ENCODE assay signal across 8 cellular contexts in genomic region chr18:77133920-77134496, GRCh38. TPM values are rescaled to one million over a fixed set of nuclear protein-coding genes. Genes with fewer than 3 reads are reported as not detected.
DNase-seq lines count a peak whose midpoint lies in the region; ATAC-seq and TF ChIP-seq lines count a peak whose summit lies in the region.

No MANE protein-coding gene starts in this region.

- H3K27me3 ChIP-seq in mammary epithelial cell (ENCODE audit: insufficient read depth, low read length) (no peaks in the 10 kb centered on the region), H7 (ENCODE audit: control insufficient read depth, insufficient read depth, low read length) (peaks cover 38% of the 10 kb centered on the region)

- no peak overlapping the region for H3K27ac ChIP-seq in mammary epithelial cell (ENCODE audit: insufficient read depth, low read depth, low read length)

- intact Hi-C loops in MCF 10A (cut with micrococcal nuclease): loop anchor here (5.0 kb wide), 1 partner anchor 132 kb away; no protein-coding TSS in a partner anchor
- intact Hi-C loops in mammary epithelial cell (cut with micrococcal nuclease): loop anchor here (2.0 to 10.0 kb wide), 5 partner anchors 67 to 329 kb away; no protein-coding TSS in a partner anchor

- H3K27ac Mint-ChIP-seq in MCF 10A (ENCODE audit: low read depth, unreplicated experiment): no peak overlapping the region
- H3K27ac Mint-ChIP-seq in progenitor cell of endocrine pancreas: peak overlapping the region; percentile 64

- H3K9me3 Mint-ChIP-seq in MCF 10A (ENCODE audit: unreplicated experiment) (no peaks in the 10 kb centered on the region), progenitor cell of endocrine pancreas (ENCODE audit: low read depth) (no peaks in the 10 kb centered on the region)

- no peaks in the 10 kb centered on the region for H3K9me3 ChIP-seq in mammary epithelial cell (replicated peaks; ENCODE audit: insufficient read depth, low read length)

- peaks cover 23% of the 10 kb centered on the region for H3K4me1 ChIP-seq in mammary epithelial cell (ENCODE audit: insufficient read depth, low read length)

- BruUV-seq in MCF 10A (replicated peaks; lab: Mats Ljungman, UMichigan) (no TSS peak), mammary epithelial cell (replicated peaks; lab: Mats Ljungman, UMichigan) (no TSS peak)

- in situ Hi-C loops in mammary epithelial cell (cut with MboI; ENCODE audit: low sequenced_read_pairs in 2 of 2): no loop called here

- no peak overlapping the region for H3K4me3 ChIP-seq in mammary epithelial cell (replicated peaks in 1 of 3; ENCODE audit: insufficient read depth in 1 of 3, low read depth in 2 of 3, low read length in 3 of 3)
- H3K4me3 ChIP-seq in H7 (ENCODE audit: insufficient read depth, low read depth, low read length): no peak overlapping the region

- POLR2A ChIA-PET in MCF 10A (lab: Yijun Ruan, JAX): interaction anchor here (3.7 kb wide), 1 partner anchor 32 kb away, joined by 35 read pairs; no protein-coding TSS in a partner anchor

- H3K4me1 Mint-ChIP-seq in MCF 10A (ENCODE audit: insufficient read depth, unreplicated experiment) (peaks cover 4% of the 10 kb centered on the region), progenitor cell of endocrine pancreas (ENCODE audit: low read depth) (peaks cover 17% of the 10 kb centered on the region)

- H3K36me3 ChIP-seq in mammary epithelial cell (ENCODE audit: insufficient read depth, low read length) (no peaks in the 10 kb centered on the region), H7 (replicated peaks; ENCODE audit: control insufficient read depth, insufficient read depth, low read length) (no peaks in the 10 kb centered on the region)

- H3K27me3 Mint-ChIP-seq in MCF 10A (ENCODE audit: insufficient read depth, unreplicated experiment) (no peaks in the 10 kb centered on the region), progenitor cell of endocrine pancreas (peaks cover 34% of the 10 kb centered on the region)

- no peaks in the 10 kb centered on the region for H4K20me1 ChIP-seq in mammary epithelial cell (ENCODE audit: insufficient read depth, low read length)

- no peak for TF ChIP-seq CTCF in MCF 10A (IDR thresholded peaks at IDR 0.05; ENCODE audit: unreplicated experiment)
- TF ChIP-seq CTCF in mammary epithelial cell (conservative IDR thresholded peaks at IDR 0.05 in 1 of 2, IDR thresholded peaks at IDR 0.05 in 1 of 2; ENCODE audit: extremely low read depth in 1 of 2, insufficient read depth in 1 of 2, low read depth in 1 of 2, low read length in 2 of 2): peak in 1 of 2 donors; percentile 6
- no peak for TF ChIP-seq CTCF in progenitor cell of endocrine pancreas (IDR thresholded peaks at IDR 0.05; ENCODE audit: unreplicated experiment)
- no peak for TF ChIP-seq CTCF in omental fat pad (IDR thresholded peaks at IDR 0.05)

- peaks cover 32% of the 10 kb centered on the region for H3K79me2 ChIP-seq in mammary epithelial cell (ENCODE audit: insufficient read depth, low read length)

- no peak overlapping the region for H3K4me2 ChIP-seq in mammary epithelial cell (ENCODE audit: insufficient read depth, low read depth, low read length)

- no peak for ATAC-seq in omental fat pad (ENCODE audit: low FRiP score)

- no peak overlapping the region for H2AFZ ChIP-seq in mammary epithelial cell (ENCODE audit: low read depth, low read length)

- dilution Hi-C loops in mammary epithelial cell (cut with HindIII; ENCODE audit: low sequenced_read_pairs): no loop called here

- WGBS in mammary epithelial cell (ENCODE audit: low coverage, missing lambda C conversion rate): 81% methylated on average over 8 of the region's 9 CpGs

- H3K4me3 Mint-ChIP-seq in MCF 10A (ENCODE audit: unreplicated experiment) (peak overlapping the region; percentile 60), progenitor cell of endocrine pancreas (ENCODE audit: low read depth) (peak overlapping the region; percentile 82)

- CTCF ChIA-PET in MCF 10A (lab: Yijun Ruan, JAX) (interaction anchor here (1.1 to 1.6 kb wide), 2 partner anchors 77 to 134 kb away, joined by 4 to 8 read pairs; no protein-coding TSS in a partner anchor), mammary epithelial cell (lab: Charles Lee; ENCODE audit: low non-redundant PET) (no interaction called here)

- DNase-seq in MCF 10A (ENCODE audit: unreplicated experiment) (no peak), mammary epithelial cell (no peak), NOMO-1 treated with dmso at 0.1 percent for 144 hours (lab: John Stamatoyannopoulos, UW; ENCODE audit: unreplicated experiment) (peak; percentile 64), ecto neural progenitor cell (ENCODE audit: low spot score) (peak; percentile 59), progenitor cell of endocrine pancreas (ENCODE audit: low spot score, unreplicated experiment) (no peak), omental fat pad (ENCODE audit: low spot score) (no peak), H7 (no peak), Ammon's horn (ENCODE audit: low spot score) (no peak)

- H3K36me3 Mint-ChIP-seq in MCF 10A (ENCODE audit: insufficient read depth, unreplicated experiment) (no peaks in the 10 kb centered on the region), progenitor cell of endocrine pancreas (ENCODE audit: insufficient read depth) (peaks cover 3% of the 10 kb centered on the region)

- no peak overlapping the region for H3K9ac ChIP-seq in mammary epithelial cell (ENCODE audit: insufficient read depth, low read length)

RNA-seq across cellular contexts. Expression of gene MBP, which starts 1.4 kb away (rescaled TPM):
- 31.6 and 31.7 TPM in 2 replicates for total RNA-seq in MCF 10A (2022)
- 10 to 100 TPM; 30.7 to 43.3 TPM for total RNA-seq in mammary epithelial cell
- polyA plus RNA-seq in mammary epithelial cell: 17.2 TPM
- 45.9 TPM for polyA minus RNA-seq in mammary epithelial cell
- total RNA-seq in progenitor cell of endocrine pancreas: 38.4 and 39.0 TPM in 2 replicates
- total RNA-seq in omental fat pad: 10 to 100 TPM; 27.4 to 50.9 (median 36.0) TPM
- 4.5 and 8.6 TPM in 2 replicates for total RNA-seq in H7 (2014; rRNA removed; shearing (Covaris generic))

Comparison
In these comparisons a context has a peak if more than half of its experiments do, and no peak if none do; other contexts are left out.
1. DNase-seq: peak in NOMO-1 treated with dmso at 0.1 percent for 144 hours (single experiment) and ecto neural progenitor cell (single experiment); none in MCF 10A (single experiment), mammary epithelial cell (single experiment), progenitor cell of endocrine pancreas (single experiment), omental fat pad (single experiment), H7 (single experiment) and Ammon's horn (single experiment).